In genomic region chr9:98854206-98854756, GRCh38 we compare ENCODE assay signal across 27 cellular contexts. TPM values are rescaled to one million over a fixed set of nuclear protein-coding genes. Genes with fewer than 3 reads are reported as not detected.
DNase-seq lines count a peak whose midpoint lies in the region; ATAC-seq and TF ChIP-seq lines count a peak whose summit lies in the region.
"Had no signal": no experiment of that assay in that cellular context is flagged by ENCODE, and none has a peak within 500 bp of the region (broad histone marks: within the 10 kb centered on the region; RNA-seq: fewer than 3 reads in every experiment).

No MANE protein-coding gene starts in this region.

- no peaks in the 10 kb centered on the region for H3K36me3 ChIP-seq in adipocyte (ENCODE audit: control insufficient read depth, insufficient read depth, low read length, severe bottlenecking)
- H3K36me3 ChIP-seq: heart right ventricle, tibial nerve had no signal

- peaks cover 4% of the 10 kb centered on the region for H3K9me3 ChIP-seq in adipocyte (ENCODE audit: control insufficient read depth, low read length)
- H3K9me3 ChIP-seq: tibial nerve had no signal

- TF ChIP-seq CTCF in AG04449 (IDR thresholded peaks at IDR 0.05; ENCODE audit: insufficient read depth, low read length, missing control alignments): no peak
- no peak for TF ChIP-seq CTCF in fibroblast of villous mesenchyme (IDR thresholded peaks at IDR 0.05; ENCODE audit: insufficient read depth, low read depth, low read length)

- H3K9ac ChIP-seq in adipocyte (ENCODE audit: low read length): no peak overlapping the region

- POLR2A ChIA-PET in AG04449 (lab: Yijun Ruan, JAX): interaction anchor here (1.0 kb wide), 1 partner anchor 39 kb away, joined by 3 read pairs; no protein-coding TSS in a partner anchor

- H3K4me1 ChIP-seq in adipocyte (ENCODE audit: control insufficient read depth, insufficient read depth, low read length): peaks cover 15% of the 10 kb centered on the region

- CTCF ChIA-PET in AG04449 (lab: Yijun Ruan, JAX): interaction anchor here (0.9 to 1.3 kb wide), 3 partner anchors 121 to 286 kb away, joined by 3 to 8 read pairs (median 6); no protein-coding TSS in a partner anchor

- H3K4me3 ChIP-seq in AG04449 (ENCODE audit: low read depth, low read length) (no peak overlapping the region), adipocyte (ENCODE audit: low read length) (no peak overlapping the region), fibroblast of villous mesenchyme (ENCODE audit: low read depth, low read length) (no peak overlapping the region)
- H3K4me3 ChIP-seq: heart right ventricle, tibial nerve had no signal

- ATAC-seq in HG02840 (IDR thresholded peaks at IDR 0.05; ENCODE audit: low FRiP score, unreplicated experiment): no peak
- ATAC-seq: activated T-cell treated with anti-CD3 and anti-CD28 coated beads, Interleukin-2, amount 50 U/mL, for 4 hours; foreskin keratinocyte; heart right ventricle; sciatic nerve; stimulated activated naive CD8-positive, alpha-beta T cell treated with anti-CD3 and anti-CD28 coated beads, Interleukin-15, amount 100 ng/mL, for 72 hours had no signal

- DNase-seq in AG04449 (ENCODE audit: low read depth, low spot score) (peak; percentile 45), GM04504 (ENCODE audit: low read depth) (peak; percentile 79), adipocyte (ENCODE audit: low read depth) (peak; percentile 69), fibroblast of villous mesenchyme (ENCODE audit: low read depth) (peak; percentile 63), NCI-H748 treated with DMSO at 0.1 percent for 48 hours (lab: John Stamatoyannopoulos, UW) (no peak), epidermal melanocyte (ENCODE audit: insufficient read length, low spot score) (no peak), NCI-H1417 treated with DMSO at 0.1 percent for 48 hours (lab: John Stamatoyannopoulos, UW) (no peak)
- DNase-seq: 8988T; activated CD4-positive, alpha-beta T cell treated with anti-CD3 and anti-CD28 coated beads for 48 hours; activated naive CD4-positive, alpha-beta T cell treated with anti-CD3 and anti-CD28 coated beads for 36 hours; activated T-cell treated with anti-CD3 and anti-CD28 coated beads, Interleukin-2, amount 50 U/mL, for 4 hours; anterior cingulate cortex; C1 segment of cervical spinal cord; caudate nucleus; dermis blood vessel endothelial cell; foreskin keratinocyte; GOT3; heart right ventricle; mammary epithelial cell; NCI-H187; NCI-H2227 treated with DMSO at 0.1 percent for 48 hours; NCI-H774; stimulated activated CD4-positive, alpha-beta T cell treated with anti-CD3 and anti-CD28 coated beads, Interleukin-15, amount 100 ng/mL, for 24 hours; stimulated activated naive CD8-positive, alpha-beta T cell treated with anti-CD3 and anti-CD28 coated beads, Interleukin-15, amount 100 ng/mL, for 72 hours had no signal

- H3K27me3 ChIP-seq in adipocyte (replicated peaks; ENCODE audit: control insufficient read depth, insufficient read depth, low read length): no peaks in the 10 kb centered on the region
- H3K27me3 ChIP-seq: foreskin keratinocyte, heart right ventricle, tibial nerve had no signal

RNA-seq across cellular contexts. Expression of gene GALNT12, which starts 46.8 kb away (rescaled TPM):
- total RNA-seq in fibroblast of villous mesenchyme: 1.3 and 4.5 TPM in 2 replicates

RNA-seq across cellular contexts. Expression of gene ANKS6, which starts 57.9 kb away (rescaled TPM):
- 6.9 and 16.4 TPM in 2 replicates for total RNA-seq in fibroblast of villous mesenchyme

Comparison
In these comparisons a context has a peak if more than half of its experiments do, and no peak if none do; other contexts are left out.
1. DNase-seq: peak in AG04449 (single experiment), GM04504 (single experiment), adipocyte (single experiment) and fibroblast of villous mesenchyme (single experiment); none in NCI-H748 treated with DMSO at 0.1 percent for 48 hours (single experiment), epidermal melanocyte (single experiment) and NCI-H1417 treated with DMSO at 0.1 percent for 48 hours (single experiment).